ENCODE assay signal across 12 cellular contexts in genomic region chr15:34999906-35000305, GRCh38.
"Had no signal": no experiment of that assay in that cellular context is flagged by ENCODE, and none has a peak within 500 bp of the region (broad histone marks: within the 10 kb centered on the region; RNA-seq: fewer than 3 reads in every experiment).

No MANE protein-coding gene starts in this region.

- H3K9me3 ChIP-seq: gastrocnemius medialis, heart right ventricle had no signal

- DNase-seq: activated CD4-positive, alpha-beta T cell treated with anti-CD3 and anti-CD28 coated beads, Interleukin-2, amount 50 U/mL, for 4 hours; activated effector memory CD4-positive, alpha-beta T cell treated with anti-CD3 and anti-CD28 coated beads, Interleukin-2, amount 50 U/mL, for 16 hours; activated naive CD8-positive, alpha-beta T cell treated with anti-CD3 and anti-CD28 coated beads for 36 hours; activated T-cell treated with anti-CD3 and anti-CD28 coated beads, Interleukin-2, amount 50 U/mL, for 4 hours; heart right ventricle; stimulated activated CD4-positive, alpha-beta T cell treated with anti-CD3 and anti-CD28 coated beads, Interleukin-15, amount 100 ng/mL, for 24 hours; stimulated activated CD4-positive, alpha-beta T cell treated with anti-CD3 and anti-CD28 coated beads, Interleukin-4, amount 100 ng/mL, for 24 hours; T-helper 2 cell had no signal

- H3K27ac Mint-ChIP-seq: activated naive CD8-positive, alpha-beta T cell treated with anti-CD3 and anti-CD28 coated beads for 36 hours; stimulated activated naive CD8-positive, alpha-beta T cell treated with anti-CD3 and anti-CD28 coated beads, Interleukin-15, Interleukin-2, amounts not matched to agents 100 ng/mL and 50 ng/mL, for 24 hours had no signal

- H3K27ac ChIP-seq: cardiac muscle cell, heart right ventricle had no signal

- H3K36me3 Mint-ChIP-seq: activated naive CD8-positive, alpha-beta T cell treated with anti-CD3 and anti-CD28 coated beads for 36 hours had no signal

- H3K9me3 Mint-ChIP-seq: activated naive CD8-positive, alpha-beta T cell treated with anti-CD3 and anti-CD28 coated beads for 36 hours; activated T-cell treated with anti-CD3 and anti-CD28 coated beads, Interleukin-2, amount 50 U/mL, for 4 hours; stimulated activated naive CD8-positive, alpha-beta T cell treated with anti-CD3 and anti-CD28 coated beads, Interleukin-15, Interleukin-2, amounts not matched to agents 100 ng/mL and 50 ng/mL, for 24 hours had no signal

- H3K27me3 ChIP-seq: cardiac muscle cell, gastrocnemius medialis had no signal

- H3K36me3 ChIP-seq: cardiac muscle cell, gastrocnemius medialis, heart right ventricle had no signal

- H3K4me3 ChIP-seq: cardiac muscle cell, gastrocnemius medialis, heart right ventricle had no signal

- H3K4me3 Mint-ChIP-seq: activated naive CD8-positive, alpha-beta T cell treated with anti-CD3 and anti-CD28 coated beads for 36 hours; activated T-cell treated with anti-CD3 and anti-CD28 coated beads, Interleukin-2, amount 50 U/mL, for 4 hours; stimulated activated naive CD8-positive, alpha-beta T cell treated with anti-CD3 and anti-CD28 coated beads, Interleukin-15, Interleukin-2, amounts not matched to agents 100 ng/mL and 50 ng/mL, for 24 hours had no signal

- ATAC-seq: activated CD4-positive, CD25-positive, alpha-beta regulatory T cell treated with anti-CD3 and anti-CD28 coated beads, Interleukin-2, amount 50 U/mL, for 24 hours; activated T-cell treated with anti-CD3 and anti-CD28 coated beads, Interleukin-2, amount 50 U/mL, for 4 hours had no signal

- H3K4me1 Mint-ChIP-seq: activated naive CD8-positive, alpha-beta T cell treated with anti-CD3 and anti-CD28 coated beads for 36 hours had no signal
